13 cellular contexts compared by ENCODE assay signal in genomic region chr3:182740710-182741109, GRCh38. TPM values are rescaled to one million over a fixed set of nuclear protein-coding genes. Genes with fewer than 3 reads are reported as not detected.
A peak's percentile ranks its signal among the peaks of the same experiment; 100 is the strongest.
DNase-seq lines count a peak whose midpoint lies in the region; ATAC-seq, FAIRE-seq and TF ChIP-seq lines count a peak whose summit lies in the region.
"Had no signal": no experiment of that assay in that cellular context is flagged by ENCODE, and none has a peak within 500 bp of the region (broad histone marks: within the 10 kb centered on the region; RNA-seq: fewer than 3 reads in every experiment).

No MANE protein-coding gene starts in this region.

- H3K4ac ChIP-seq in H1 (replicated peaks; ENCODE audit: insufficient read length, low read depth, low read length) (no peak overlapping the region), trophoblast cell (ENCODE audit: low read depth, low read length) (no peak overlapping the region)

- H3K79me2 ChIP-seq in H1 (ENCODE audit: control insufficient read depth in 1 of 2, insufficient read depth in 2 of 2, low read length in 2 of 2) (no peaks in the 10 kb centered on the region), trophoblast cell (ENCODE audit: control insufficient read depth, insufficient read depth, low read length, poor library complexity) (no peaks in the 10 kb centered on the region)

- no peaks in the 10 kb centered on the region for H3K23me2 ChIP-seq in H1 (ENCODE audit: low read depth, low read length)

- no peak overlapping the region for H4K5ac ChIP-seq in H1 (ENCODE audit: insufficient read length, low read depth, low read length)

- TF ChIP-seq EP300 in H1 (IDR thresholded peaks at IDR 0.05; ENCODE audit: borderline replicate concordance in 1 of 2, low read depth in 2 of 2, low read length in 2 of 2): no peak

- no peak for FAIRE-seq in H1 (lab: Jason Lieb, UNC)
- FAIRE-seq: D721Med had no signal

- H2BK15ac ChIP-seq in H1 (ENCODE audit: low read length): no peak overlapping the region

- TF ChIP-seq RAD21 in H1 (IDR thresholded peaks at IDR 0.05 in 1 of 2, conservative IDR thresholded peaks at IDR 0.05 in 1 of 2; ENCODE audit: low read depth in 2 of 2, low read length in 2 of 2): no peak

- H3K23ac ChIP-seq in H1 (ENCODE audit: insufficient read length) (no peak overlapping the region), trophoblast cell (ENCODE audit: low read length) (no peak overlapping the region)

- POLR2A ChIA-PET in H1 (lab: Charles Lee; ENCODE audit: partially characterized antibody): no interaction called here

- H3K27ac ChIP-seq in H1 (ENCODE audit: low read depth, low read length) (no peak overlapping the region), trophoblast cell (ENCODE audit: low read depth, low read length) (peak overlapping the region; percentile 68)

- H2AFZ ChIP-seq in H1 (ENCODE audit: low read length) (0 out of 2 replicates have a peak overlapping the region, but pooled peaks have one; percentile 56), trophoblast cell (ENCODE audit: insufficient read depth, low read length, poor library complexity) (no peak overlapping the region)

- no peak overlapping the region for H2BK12ac ChIP-seq in H1 (ENCODE audit: low read depth, low read length)
- H2BK12ac ChIP-seq in trophoblast cell (ENCODE audit: low read length): no peak overlapping the region

- H3K36me3 Mint-ChIP-seq in stimulated activated effector memory CD8-positive, alpha-beta T cell treated with anti-CD3 and anti-CD28 coated beads, Interleukin-12 subunit alpha, Interleukin-12 subunit beta, amount 100 ng/mL, for 72 hours: no peaks in the 10 kb centered on the region
- H3K36me3 Mint-ChIP-seq: activated CD8-positive, alpha-beta memory T cell treated with anti-CD3 and anti-CD28 coated beads, Interleukin-2, amount 10 ng/mL, durations not matched to agents 7 days and 5 days; memory B cell had no signal

- H3K27ac Mint-ChIP-seq in stimulated activated effector memory CD8-positive, alpha-beta T cell treated with anti-CD3 and anti-CD28 coated beads, Interleukin-12 subunit alpha, Interleukin-12 subunit beta, amount 100 ng/mL, for 72 hours: no peak overlapping the region
- H3K27ac Mint-ChIP-seq: activated CD8-positive, alpha-beta memory T cell treated with anti-CD3 and anti-CD28 coated beads, Interleukin-2, amount 10 ng/mL, durations not matched to agents 7 days and 5 days; memory B cell had no signal

- no peak for ATAC-seq in HG02759 (IDR thresholded peaks at IDR 0.05; ENCODE audit: unreplicated experiment)
- no peak for ATAC-seq in stimulated activated effector memory CD8-positive, alpha-beta T cell treated with anti-CD3 and anti-CD28 coated beads, Interleukin-12 subunit alpha, Interleukin-12 subunit beta, amount 100 ng/mL, for 72 hours
- ATAC-seq in GM18517 (IDR thresholded peaks at IDR 0.05; ENCODE audit: unreplicated experiment): no peak
- ATAC-seq: activated CD8-positive, alpha-beta memory T cell treated with anti-CD3 and anti-CD28 coated beads, Interleukin-2, amount 10 ng/mL, durations not matched to agents 7 days and 5 days had no signal

- H3K27me3 ChIP-seq in H1 (replicated peaks in 1 of 4; ENCODE audit: control insufficient read depth in 3 of 4, extremely low read depth in 1 of 4, insufficient read depth in 3 of 4, low read length in 3 of 4): no peaks in the 10 kb centered on the region
- no peaks in the 10 kb centered on the region for H3K27me3 ChIP-seq in trophoblast cell (ENCODE audit: insufficient read depth, low read length)

- no peak for TF ChIP-seq POLR2A in H1 (IDR thresholded peaks at IDR 0.05; ENCODE audit: control extremely low read depth in 1 of 2, low read depth in 2 of 2, low read length in 2 of 2)

- H2BK120ac ChIP-seq in H1 (replicated peaks; ENCODE audit: low read depth, low read length): no peak overlapping the region
- H2BK120ac ChIP-seq in trophoblast cell (ENCODE audit: insufficient read depth, low read length, poor library complexity): no peak overlapping the region

- H3K36me3 ChIP-seq in H1 (ENCODE audit: control insufficient read depth in 2 of 4, insufficient read depth in 4 of 4, low read length in 3 of 4): no peaks in the 10 kb centered on the region
- no peaks in the 10 kb centered on the region for H3K36me3 ChIP-seq in trophoblast cell (ENCODE audit: control insufficient read depth in 1 of 2, insufficient read depth in 2 of 2, low read length in 2 of 2)

- H3K4me2 ChIP-seq in H1 (ENCODE audit: insufficient read depth in 1 of 2, low read depth in 2 of 2, low read length in 2 of 2) (no peak overlapping the region), trophoblast cell (ENCODE audit: low read length) (no peak overlapping the region)

- no peak overlapping the region for H4K12ac ChIP-seq in trophoblast cell (ENCODE audit: low read depth, low read length)

- no peak overlapping the region for H2BK20ac ChIP-seq in H1 (ENCODE audit: low read length)

- no peak overlapping the region for H3K9ac ChIP-seq in H1 (replicated peaks in 1 of 4; ENCODE audit: extremely low read depth in 1 of 4, low read depth in 3 of 4, low read length in 3 of 4)
- H3K9ac ChIP-seq in trophoblast cell (ENCODE audit: low read length): no peak overlapping the region

- no peaks in the 10 kb centered on the region for H3K9me3 ChIP-seq in H1 (ENCODE audit: insufficient read depth in 2 of 2, low read depth in 1 of 2, low read length in 1 of 2)
- no peaks in the 10 kb centered on the region for H3K9me3 ChIP-seq in trophoblast cell (ENCODE audit: insufficient read depth, low read depth, low read length)

- H2BK5ac ChIP-seq in H1 (ENCODE audit: low read depth, low read length) (no peak overlapping the region), trophoblast cell (ENCODE audit: low read depth, low read length, poor library complexity) (no peak overlapping the region)

- H3K4me1 Mint-ChIP-seq in stimulated activated effector memory CD8-positive, alpha-beta T cell treated with anti-CD3 and anti-CD28 coated beads, Interleukin-12 subunit alpha, Interleukin-12 subunit beta, amount 100 ng/mL, for 72 hours: no peaks in the 10 kb centered on the region
- H3K4me1 Mint-ChIP-seq: activated CD8-positive, alpha-beta memory T cell treated with anti-CD3 and anti-CD28 coated beads, Interleukin-2, amount 10 ng/mL, durations not matched to agents 7 days and 5 days; memory B cell had no signal

- H3K79me1 ChIP-seq in H1 (ENCODE audit: low read depth, low read length) (no peaks in the 10 kb centered on the region), trophoblast cell (ENCODE audit: low read length) (no peaks in the 10 kb centered on the region)

- no peak overlapping the region for H3K14ac ChIP-seq in H1 (ENCODE audit: insufficient read length)
- no peak overlapping the region for H3K14ac ChIP-seq in trophoblast cell (ENCODE audit: low read length)

- TF ChIP-seq CTCF in H1 (IDR thresholded peaks at IDR 0.05; ENCODE audit: control extremely low read depth in 1 of 3, insufficient read depth in 1 of 3, low read depth in 1 of 3, low read length in 3 of 3): no peak

- H3K4me3 ChIP-seq in H1 (ENCODE audit: extremely low read depth in 1 of 4, insufficient read depth in 2 of 4, low read depth in 3 of 4, low read length in 4 of 4): no peak overlapping the region
- no peak overlapping the region for H3K4me3 ChIP-seq in trophoblast cell (ENCODE audit: low read depth, low read length)

- no peaks in the 10 kb centered on the region for H3K9me3 Mint-ChIP-seq in stimulated activated effector memory CD8-positive, alpha-beta T cell treated with anti-CD3 and anti-CD28 coated beads, Interleukin-12 subunit alpha, Interleukin-12 subunit beta, amount 100 ng/mL, for 72 hours
- H3K9me3 Mint-ChIP-seq: memory B cell had no signal

- H3K56ac ChIP-seq in H1 (replicated peaks; ENCODE audit: insufficient read length, low read depth, low read length): no peak overlapping the region

- WGBS in H1 (ENCODE audit: extremely low coverage in 1 of 2, insufficient coverage in 1 of 2, insufficient read length in 1 of 2, insufficient replicate concordance in 2 of 2, low coverage in 1 of 2, low lambda C conversion rate in 2 of 2, missing lambda C conversion rate in 1 of 2), 2 experiments: 81% methylated on average over 6 of the region's 6 CpGs; no CpG with 5 or more reads in 1 of the 2 experiments
- WGBS in trophoblast cell (ENCODE audit: extremely low coverage, insufficient coverage, insufficient read length): no CpG with 5 or more reads among the region's 6 CpGs

- H4K20me1 ChIP-seq in H1 (replicated peaks in 1 of 2; ENCODE audit: control insufficient read depth in 1 of 2, insufficient read depth in 2 of 2, low read length in 2 of 2): no peaks in the 10 kb centered on the region

- H4K8ac ChIP-seq in H1 (ENCODE audit: extremely low read depth, insufficient read depth, low read length) (no peak overlapping the region), trophoblast cell (ENCODE audit: low read depth, low read length) (no peak overlapping the region)

- H3K4me1 ChIP-seq in H1 (replicated peaks in 1 of 4; ENCODE audit: control insufficient read depth in 3 of 4, insufficient read depth in 4 of 4, low read length in 3 of 4): no peaks in the 10 kb centered on the region
- peaks cover 2 to 9% of the 10 kb centered on the region in 2 experiments for H3K4me1 ChIP-seq in trophoblast cell (ENCODE audit: control insufficient read depth in 1 of 2, insufficient read depth in 2 of 2, low read length in 2 of 2)

- CTCF ChIA-PET in H1 (lab: Charles Lee; ENCODE audit: partially characterized antibody): interaction anchor here (0.6 to 1.0 kb wide), 3 partner anchors 18 to 1084 kb away, joined by 3 to 4 read pairs (median 3); no protein-coding TSS in a partner anchor

- H2AK5ac ChIP-seq in H1 (ENCODE audit: low read depth, low read length) (no peak overlapping the region), trophoblast cell (ENCODE audit: low read length) (no peak overlapping the region)

- peak; percentile 76 for DNase-seq in ELF-1 (ENCODE audit: low read depth, low spot score)
- peak; percentile 80 for DNase-seq in NCI-H2171 treated with DMSO at 0.1 percent for 48 hours (lab: John Stamatoyannopoulos, UW)
- DNase-seq in H1 (ENCODE audit: low read depth in 1 of 2, low spot score in 2 of 2): no peak
- peak; percentile 52 to 67 for DNase-seq in trophoblast cell
- no peak for DNase-seq in superior temporal gyrus (ENCODE audit: extremely low spot score)
- DNase-seq in stimulated activated effector memory CD8-positive, alpha-beta T cell treated with anti-CD3 and anti-CD28 coated beads, Interleukin-12 subunit alpha, Interleukin-12 subunit beta, amount 100 ng/mL, for 72 hours (ENCODE audit: low spot score in 2 of 2): no peak
- DNase-seq: activated CD8-positive, alpha-beta memory T cell treated with anti-CD3 and anti-CD28 coated beads, Interleukin-2, amount 10 ng/mL, durations not matched to agents 7 days and 5 days; NCI-H345; T-helper 1 cell had no signal

- H3K4me3 Mint-ChIP-seq in stimulated activated effector memory CD8-positive, alpha-beta T cell treated with anti-CD3 and anti-CD28 coated beads, Interleukin-12 subunit alpha, Interleukin-12 subunit beta, amount 100 ng/mL, for 72 hours: no peak overlapping the region
- H3K4me3 Mint-ChIP-seq: activated CD8-positive, alpha-beta memory T cell treated with anti-CD3 and anti-CD28 coated beads, Interleukin-2, amount 10 ng/mL, durations not matched to agents 7 days and 5 days; memory B cell had no signal

- H4K91ac ChIP-seq in H1 (replicated peaks; ENCODE audit: insufficient read length, low read length) (no peak overlapping the region), trophoblast cell (ENCODE audit: low read depth, low read length) (no peak overlapping the region)

- no peak overlapping the region for H3K18ac ChIP-seq in H1 (ENCODE audit: extremely low read depth, low read length)
- no peak overlapping the region for H3K18ac ChIP-seq in trophoblast cell (ENCODE audit: low read length)

RNA-seq across cellular contexts. Expression of gene ATP11B, which starts 52.6 kb away (rescaled TPM):
- 26.5 and 27.2 TPM in 2 replicates for total RNA-seq in H1 (2021; fragmentation: NEBNext Ultra II Directional; extraction: Animal tissue kit (Norgen Biotek cat#: 25700))
- polyA plus RNA-seq in H1 (2011; rRNA removed): 4.5 and 5.1 TPM in 2 replicates
- polyA plus RNA-seq in H1 (2011; cell fraction: cytosol; rRNA removed): 5.7 TPM
- polyA plus RNA-seq in H1 (2011; cell fraction: nucleus; rRNA removed): 3.2 TPM
- polyA plus RNA-seq in H1 (2012, experiment 1 of 2): 6.3 to 11.5 TPM (median 10.5 TPM) in 4 replicates
- 0.34 TPM for polyA plus RNA-seq in H1 (2012, experiment 2 of 2)
- 13.7 TPM for polyA plus RNA-seq in H1 (2013, experiment 1 of 2)
- polyA plus RNA-seq in H1 (2013, experiment 2 of 2): 16.1 TPM
- polyA minus RNA-seq in H1 (2011; rRNA and poly(A)+ RNA removed): 10.5 and 15.7 TPM in 2 replicates
- 10.8 TPM for polyA minus RNA-seq in H1 (2011; cell fraction: cytosol; rRNA and poly(A)+ RNA removed)
- polyA minus RNA-seq in H1 (2011; cell fraction: nucleus; rRNA and poly(A)+ RNA removed): 22.3 TPM
- polyA plus RNA-seq in trophoblast cell (2013): 20.9 and 21.3 TPM in 2 replicates

Comparison
In these comparisons a context has a peak if more than half of its experiments do, and no peak if none do; other contexts are left out.
1. DNase-seq: peak in ELF-1 (single experiment), NCI-H2171 treated with DMSO at 0.1 percent for 48 hours (single experiment) and trophoblast cell (2 of 2); none in H1 (0 of 2), superior temporal gyrus (single experiment) and stimulated activated effector memory CD8-positive, alpha-beta T cell treated with anti-CD3 and anti-CD28 coated beads, Interleukin-12 subunit alpha, Interleukin-12 subunit beta, amount 100 ng/mL, for 72 hours (0 of 2).